In the genomic region with DNA sequence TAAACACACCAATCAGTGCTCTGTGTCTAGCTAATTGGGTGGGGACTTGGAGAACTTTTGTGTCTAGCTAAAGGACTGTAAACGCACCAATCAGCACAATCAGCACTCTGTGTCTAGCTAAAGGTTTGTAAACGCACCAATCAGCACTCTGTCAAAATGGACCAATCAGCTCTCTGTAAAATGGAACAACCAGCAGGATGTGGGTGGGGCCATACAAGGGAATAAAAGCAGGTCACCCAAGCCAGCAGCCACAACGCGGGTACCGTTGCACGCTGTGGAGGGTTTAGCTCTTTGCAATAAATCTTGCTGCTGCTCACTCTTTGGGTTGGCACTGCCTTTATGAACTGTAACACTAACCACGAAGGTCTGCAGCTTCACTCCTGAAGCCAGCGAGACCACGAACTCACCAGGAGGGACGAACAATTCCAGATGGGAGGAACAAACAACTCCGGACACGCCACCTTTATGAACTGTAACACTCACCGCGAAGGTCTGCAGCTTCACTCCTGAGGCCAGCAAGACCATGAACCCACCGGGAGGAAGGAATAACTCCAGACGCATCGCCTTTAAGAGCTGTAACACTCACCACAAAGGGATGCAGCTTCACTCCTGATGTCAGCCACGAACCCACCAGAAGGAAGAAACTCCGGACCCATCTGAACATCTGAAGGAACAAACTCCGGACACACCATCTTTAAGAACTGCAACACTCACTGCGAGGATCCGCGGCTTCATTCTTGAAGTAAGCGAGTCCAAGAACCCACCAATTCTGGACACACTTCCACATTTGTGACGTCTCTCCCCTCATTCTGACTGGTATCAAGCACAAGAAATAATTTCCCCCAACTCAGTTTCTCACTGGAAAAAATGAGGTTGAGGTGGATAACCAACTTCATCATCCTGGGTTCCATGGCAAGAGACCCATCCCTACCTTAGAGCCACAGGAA, we compare ENCODE assay signal across 8 cellular contexts.
A peak's percentile ranks its signal among the peaks of the same experiment; 100 is the strongest.
DNase-seq lines count a peak whose midpoint lies in the region; ATAC-seq, FAIRE-seq and TF ChIP-seq lines count a peak whose summit lies in the region.
"Not testable (repeated sequence)": the region's sequence is repeated elsewhere in the genome, so short reads cannot be mapped to it uniquely, and the experiment has no call there.

No MANE protein-coding gene starts in this region.

- RAD21 ChIA-PET in GM12878 (lab: Charles Lee; ENCODE audit: unreplicated experiment) = interaction anchor here (0.8 to 2.3 kb wide), 8 partner anchors 26 to 283 kb away, joined by 3 to 31 read pairs (median 4); partner anchors contain the start of genes AMIGO2 and PCED1B

- SMC1A ChIA-PET in GM12878 (lab: Charles Lee; ENCODE audit: uncharacterized antibody, unreplicated experiment) = interaction anchor here (0.6 to 2.4 kb wide), 17 partner anchors 14 to 1237 kb away, joined by 3 to 31 read pairs (median 3); partner anchors contain the start of genes AMIGO2 and PCED1B

- H3K27ac ChIP-seq in BLaER1 treated with 17β-estradiol and CSF1 and Interleukin-3, amounts not matched to agents 10 nM and 100 nM; GM12878 (ENCODE audit: control insufficient read depth, insufficient read depth): not testable (repeated sequence)

- ATAC-seq in GM21390 (IDR thresholded peaks at IDR 0.05; ENCODE audit: unreplicated experiment) (peak; percentile 32), HG03135 (IDR thresholded peaks at IDR 0.05; ENCODE audit: unreplicated experiment) (peak; percentile 34), T-helper 17 cell (peak; percentile 68), GM12878 (peak; percentile 19)
- peak; percentile 71 to 72 for ATAC-seq in natural killer cell treated with Interleukin-12 subunit alpha and Interleukin-12 subunit beta and Interleukin-15 and Interleukin-18, amount 100 ng/mL, for 72 hours

- CTCF ChIA-PET in GM12878 (lab: Yijun Ruan, JAX) = interaction anchor here (0.6 to 2.4 kb wide), 17 partner anchors 18 to 963 kb away, joined by 3 to 56 read pairs (median 3); partner anchors contain the start of genes AMIGO2 and PCED1B

- peak overlapping the region; percentile 51 for H2AFZ ChIP-seq in GM12878 (ENCODE audit: control insufficient read depth, low read depth, low read length)

- 14% methylated on average over 25 of the region's 25 CpGs for WGBS in GM12878 (ENCODE audit: insufficient coverage, insufficient replicate concordance, low lambda C conversion rate, missing lambda C conversion rate)

- not testable (repeated sequence) for H3K4me3 ChIP-seq in BLaER1 treated with 17β-estradiol and CSF1 and Interleukin-3, amounts not matched to agents 10 nM and 100 nM; GM12878

- H3K27me3 ChIP-seq in BLaER1 treated with 17β-estradiol and CSF1 and Interleukin-3, amounts not matched to agents 10 nM and 100 nM; GM12878 (replicated peaks in 1 of 2; ENCODE audit: control insufficient read depth in 2 of 2, insufficient read depth in 2 of 2, low read length in 1 of 2): not testable (repeated sequence)

- FAIRE-seq in GM12878 (lab: Jason Lieb, UNC) = peak; percentile 62

- H3K4me2 ChIP-seq in BLaER1 treated with 17β-estradiol and CSF1 and Interleukin-3, amounts not matched to agents 10 nM and 100 nM = peak overlapping the region; percentile 33 to 71 (median 49)
- peak overlapping the region; percentile 34; the same call in 1 of the 2 replicates for H3K4me2 ChIP-seq in GM12878 (ENCODE audit: control insufficient read depth, insufficient read depth)

- peak overlapping the region; percentile 88 for H3K4me3 Mint-ChIP-seq in T-helper 17 cell
- H3K4me3 Mint-ChIP-seq in natural killer cell treated with Interleukin-12 subunit alpha and Interleukin-12 subunit beta and Interleukin-15 and Interleukin-18, amount 100 ng/mL, for 72 hours = peak overlapping the region; percentile 92

- intact Hi-C loops in GM12878 (cut with micrococcal nuclease; ENCODE audit: unreplicated experiment) = loop anchor here (1.0 to 5.0 kb wide), 4 partner anchors 90 to 275 kb away; partner anchors contain the start of genes AMIGO2 and PCED1B

- not testable (repeated sequence) for TF ChIP-seq EP300 in GM12878 (IDR thresholded peaks at IDR 0.05; ENCODE audit: borderline replicate concordance in 1 of 2, control insufficient read depth in 1 of 2, low read depth in 2 of 2, low read length in 2 of 2)

- H3K36me3 Mint-ChIP-seq in T-helper 17 cell (ENCODE audit: low read depth); natural killer cell treated with Interleukin-12 subunit alpha and Interleukin-12 subunit beta and Interleukin-15 and Interleukin-18, amount 100 ng/mL, for 72 hours: not testable (repeated sequence)

- H3K9me3 ChIP-seq in BLaER1 treated with 17β-estradiol and CSF1 and Interleukin-3, amounts not matched to agents 10 nM and 100 nM (replicated peaks in 1 of 11) = peaks cover 9 to 20% (median 15%) of the 10 kb centered on the region in 11 experiments; a peak in 17 of 22 replicates
- H3K9me3 ChIP-seq in T-helper 17 cell (ENCODE audit: control insufficient read depth, low read length, poor library complexity, severe bottlenecking); GM12878 (replicated peaks; ENCODE audit: control insufficient read depth, insufficient read depth, low read length): not testable (repeated sequence)

- not testable (repeated sequence) for H3K79me2 ChIP-seq in GM12878 (ENCODE audit: control insufficient read depth, insufficient read depth, low read length)

- H3K4me1 ChIP-seq in BLaER1 treated with 17β-estradiol and CSF1 and Interleukin-3, amounts not matched to agents 10 nM and 100 nM = peaks cover 9 to 27% (median 12%) of the 10 kb centered on the region in 10 experiments
- not testable (repeated sequence) for H3K4me1 ChIP-seq in GM12878 (ENCODE audit: control insufficient read depth, insufficient read depth, low read length)

- not testable (repeated sequence) for H3K36me3 ChIP-seq in BLaER1 treated with 17β-estradiol and CSF1 and Interleukin-3, amounts not matched to agents 10 nM and 100 nM; GM12878 (ENCODE audit: control insufficient read depth in 2 of 2, insufficient read depth in 2 of 2, low read length in 1 of 2)

- not testable (repeated sequence) for BruUV-seq in GM12878 (replicated peaks; lab: Mats Ljungman, UMichigan)

- H4K20me1 ChIP-seq in BLaER1 treated with 17β-estradiol and CSF1 and Interleukin-3, amounts not matched to agents 10 nM and 100 nM; GM12878 (ENCODE audit: control insufficient read depth, insufficient read depth): not testable (repeated sequence)

- H3K4me1 Mint-ChIP-seq in T-helper 17 cell = peaks cover 12% of the 10 kb centered on the region
- H3K4me1 Mint-ChIP-seq in natural killer cell treated with Interleukin-12 subunit alpha and Interleukin-12 subunit beta and Interleukin-15 and Interleukin-18, amount 100 ng/mL, for 72 hours (ENCODE audit: low read depth in 2 of 2) = peaks cover 37 to 54% of the 10 kb centered on the region in 2 donors

- not testable (repeated sequence) for H3K27me3 Mint-ChIP-seq in T-helper 17 cell; natural killer cell treated with Interleukin-12 subunit alpha and Interleukin-12 subunit beta and Interleukin-15 and Interleukin-18, amount 100 ng/mL, for 72 hours

- TF ChIP-seq RAD21 in GM12878 (IDR thresholded peaks at IDR 0.05; ENCODE audit: insufficient read depth, low read depth, low read length) = not testable (repeated sequence)

- peak overlapping the region in 1 of 11 experiments; percentile 29; a peak in 1 of 22 replicates for H3K9ac ChIP-seq in BLaER1 treated with 17β-estradiol and CSF1 and Interleukin-3, amounts not matched to agents 10 nM and 100 nM
- not testable (repeated sequence) for H3K9ac ChIP-seq in GM12878 (ENCODE audit: control insufficient read depth, insufficient read depth, low read length)

- in situ Hi-C loops in GM12878 (cut with MboI) = loop anchor here (5.0 kb wide), 1 partner anchor 275 kb away; no protein-coding TSS in a partner anchor

- POLR2A ChIA-PET in GM12878 (lab: Charles Lee) = not testable (repeated sequence)

- DNase-seq in T-helper 17 cell (peak in 1 of 3 donors; percentile 29), activated T-cell treated with anti-CD3 and anti-CD28 coated beads for 24 hours (ENCODE audit: low read depth) (peak; percentile 63)
- not testable (repeated sequence) for DNase-seq in GM12878 (ENCODE audit: low read depth, low spot score)
- peak; percentile 72 for DNase-seq in natural killer cell treated with Interleukin-12 subunit alpha and Interleukin-12 subunit beta and Interleukin-15 and Interleukin-18, amount 100 ng/mL, for 72 hours (ENCODE audit: low spot score)
- peak; percentile 14 for DNase-seq in stimulated activated CD8-positive, alpha-beta memory T cell treated with anti-CD3 and anti-CD28 coated beads, Interleukin-15, amount 100 ng/mL, for 1 hour (ENCODE audit: low read depth)

- H3K9me3 Mint-ChIP-seq in natural killer cell treated with Interleukin-12 subunit alpha and Interleukin-12 subunit beta and Interleukin-15 and Interleukin-18, amount 100 ng/mL, for 72 hours = not testable (repeated sequence)

- TF ChIP-seq POLR2A in GM12878 (IDR thresholded peaks at IDR 0.05; ENCODE audit: low read depth, low read length) = not testable (repeated sequence)

- not testable (repeated sequence) for TF ChIP-seq CTCF in GM12878 (IDR thresholded peaks at IDR 0.05 in 2 of 3, conservative IDR thresholded peaks at IDR 0.05 in 1 of 3; ENCODE audit: control insufficient read depth in 2 of 3, extremely low read depth in 1 of 3, insufficient read depth in 1 of 3, low read depth in 3 of 3, low read length in 3 of 3)

- H3K27ac Mint-ChIP-seq in T-helper 17 cell = peak overlapping the region; percentile 88
- H3K27ac Mint-ChIP-seq in natural killer cell treated with Interleukin-12 subunit alpha and Interleukin-12 subunit beta and Interleukin-15 and Interleukin-18, amount 100 ng/mL, for 72 hours = peak overlapping the region; percentile 72 to 77

Comparison
In these comparisons a context has a peak if more than half of its experiments do, and no peak if none do; other contexts are left out.
1. ATAC-seq: peak in every context shown above with its lines; median percentile 72 in natural killer cell treated with Interleukin-12 subunit alpha and Interleukin-12 subunit beta and Interleukin-15 and Interleukin-18, amount 100 ng/mL, for 72 hours; 68 in T-helper 17 cell; 34 in HG03135; 32 in GM21390; 19 in GM12878.